Comparison of ENCODE assay signal across 27 cellular contexts in genomic region chr12:76069339-76069738, GRCh38. TPM values are rescaled to one million over a fixed set of nuclear protein-coding genes. Genes with fewer than 3 reads are reported as not detected.
DNase-seq lines count a peak whose midpoint lies in the region; ATAC-seq, FAIRE-seq and TF ChIP-seq lines count a peak whose summit lies in the region.
"Had no signal": no experiment of that assay in that cellular context is flagged by ENCODE, and none has a peak within 500 bp of the region (broad histone marks: within the 10 kb centered on the region; RNA-seq: fewer than 3 reads in every experiment).

No MANE protein-coding gene starts in this region.

- H3K36me3 ChIP-seq in PC-9 (ENCODE audit: low read depth) (peaks cover 89% of the 10 kb centered on the region), H1 (ENCODE audit: control insufficient read depth in 2 of 4, insufficient read depth in 4 of 4, low read length in 3 of 4) (peaks cover 0 to 75% (median 20%) of the 10 kb centered on the region in 4 experiments; a peak in 5 of 8 replicates)

- DNase-seq in SIG-M5 treated with dmso at 0.1 percent for 504 hours (lab: John Stamatoyannopoulos, UW; ENCODE audit: unreplicated experiment), result peak; percentile 20
- DNase-seq in SIG-M5 (lab: John Stamatoyannopoulos, UW), result no peak
- no peak for DNase-seq in A549 (ENCODE audit: low read depth in 1 of 2, low spot score in 1 of 2)
- DNase-seq in PC-9, result no peak
- no peak for DNase-seq in H1 (ENCODE audit: low read depth in 1 of 2, low spot score in 2 of 2)
- no peak for DNase-seq in cerebellar nuclear complex (lab: John Stamatoyannopoulos, UW)
- no peak for DNase-seq in HCEC 1CT
- DNase-seq: 8988T; activated CD4-positive, alpha-beta T cell treated with anti-CD3 and anti-CD28 coated beads, Interleukin-2, amount 10 ng/mL, durations not matched to agents 7 days and 5 days; activated CD8-positive, alpha-beta memory T cell treated with anti-CD3 and anti-CD28 coated beads, Interleukin-2, amount 50 U/mL, for 4 hours; activated effector memory CD4-positive, alpha-beta T cell treated with anti-CD3 and anti-CD28 coated beads, Interleukin-2, amount 50 U/mL, for 16 hours; brain microvascular endothelial cell; DMS153; left ventricle myocardium superior; naive B cell; NCI-H1092 treated with DMSO at 0.1 percent for 48 hours; NCI-H187 treated with DMSO at 0.1 percent for 48 hours; NCI-H2171 treated with DMSO at 0.1 percent for 48 hours; NCI-H510A treated with DMSO at 0.1 percent for 48 hours; occipital lobe; Peyer's patch; SJCRH30; T-cell had no signal

- intact Hi-C loops in PC-9 (cut with micrococcal nuclease; ENCODE audit: unreplicated experiment), result no loop called here

- no peaks in the 10 kb centered on the region for H3K9me2 ChIP-seq in PC-9 (ENCODE audit: insufficient read depth)

- H2BK15ac ChIP-seq in H1 (ENCODE audit: low read length), result no peak overlapping the region

- H3K23me2 ChIP-seq in H1 (ENCODE audit: low read depth, low read length), result no peaks in the 10 kb centered on the region

- H3K79me1 ChIP-seq in H1 (ENCODE audit: low read depth, low read length), result no peaks in the 10 kb centered on the region

- POLR2A ChIA-PET in A549 (lab: Yijun Ruan, JAX), result interaction anchor here (0.6 to 1.1 kb wide), 2 partner anchors 18 to 92 kb away, joined by 4 to 6 read pairs; no protein-coding TSS in a partner anchor
- POLR2A ChIA-PET in PC-9 (lab: Charles Lee; ENCODE audit: unreplicated experiment), result no interaction called here
- POLR2A ChIA-PET in H1 (lab: Charles Lee; ENCODE audit: partially characterized antibody), result interaction anchor here (1.1 to 4.4 kb wide), 3 partner anchors 10 to 25 kb away, joined by 4 to 30 read pairs (median 6); partner anchors contain the start of gene NAP1L1

- H3F3A ChIP-seq in PC-9 (ENCODE audit: insufficient read depth, low read depth), result peaks cover 53% of the 10 kb centered on the region

- no peak overlapping the region for H3K4me2 ChIP-seq in A549
- no peak overlapping the region for H3K4me2 ChIP-seq in PC-9
- no peak overlapping the region for H3K4me2 ChIP-seq in H1 (ENCODE audit: insufficient read depth in 1 of 2, low read depth in 2 of 2, low read length in 2 of 2)

- no peak overlapping the region for H4K5ac ChIP-seq in H1 (ENCODE audit: insufficient read length, low read depth, low read length)

- H2AK5ac ChIP-seq in H1 (ENCODE audit: low read depth, low read length), result no peak overlapping the region

- TF ChIP-seq POLR2A in A549 (IDR thresholded peaks at IDR 0.05; ENCODE audit: low read length) (no peak), H1 (IDR thresholded peaks at IDR 0.05; ENCODE audit: control extremely low read depth in 1 of 2, low read depth in 2 of 2, low read length in 2 of 2) (no peak)

- TF ChIP-seq CTCF in A549 (IDR thresholded peaks at IDR 0.05), result no peak
- no peak for TF ChIP-seq CTCF in PC-9 (conservative IDR thresholded peaks at IDR 0.05)
- no peak for TF ChIP-seq CTCF in H1 (IDR thresholded peaks at IDR 0.05; ENCODE audit: control extremely low read depth in 1 of 3, insufficient read depth in 1 of 3, low read depth in 1 of 3, low read length in 3 of 3)

- ATAC-seq in A549, result peak; percentile 31 to 32; a peak in 5 of 6 replicates
- no peak for ATAC-seq in HG03460 (IDR thresholded peaks at IDR 0.05; ENCODE audit: unreplicated experiment)
- ATAC-seq: left ventricle myocardium superior had no signal

- no peak overlapping the region for H2AFZ ChIP-seq in PC-9
- H2AFZ ChIP-seq in H1 (ENCODE audit: low read length), result no peak overlapping the region

- H3K56ac ChIP-seq in H1 (replicated peaks; ENCODE audit: insufficient read length, low read depth, low read length), result no peak overlapping the region

- no peak overlapping the region for H4K8ac ChIP-seq in H1 (ENCODE audit: extremely low read depth, insufficient read depth, low read length)

- TF ChIP-seq EP300 in A549 (IDR thresholded peaks at IDR 0.05) (no peak), H1 (IDR thresholded peaks at IDR 0.05; ENCODE audit: borderline replicate concordance in 1 of 2, low read depth in 2 of 2, low read length in 2 of 2) (no peak)

- no peak overlapping the region for H2BK20ac ChIP-seq in H1 (ENCODE audit: low read length)

- no peak overlapping the region for H2BK12ac ChIP-seq in H1 (ENCODE audit: low read depth, low read length)

- H3K9me3 ChIP-seq in A549 (peaks cover 14% of the 10 kb centered on the region), PC-9 (ENCODE audit: insufficient read depth, low read depth) (peaks cover 7% of the 10 kb centered on the region), H1 (ENCODE audit: insufficient read depth in 2 of 2, low read depth in 1 of 2, low read length in 1 of 2) (no peaks in the 10 kb centered on the region)
- H3K9me3 ChIP-seq: SJCRH30 had no signal

- H3K27me3 ChIP-seq in PC-9 (ENCODE audit: insufficient read depth, low read depth), result no peaks in the 10 kb centered on the region
- H3K27me3 ChIP-seq in H1 (replicated peaks in 1 of 4; ENCODE audit: control insufficient read depth in 3 of 4, extremely low read depth in 1 of 4, insufficient read depth in 3 of 4, low read length in 3 of 4), result no peaks in the 10 kb centered on the region
- H3K27me3 ChIP-seq: brain microvascular endothelial cell, Peyer's patch, SJCRH30, tibial nerve had no signal

- H3K18ac ChIP-seq in H1 (ENCODE audit: extremely low read depth, low read length), result no peak overlapping the region

- no peak overlapping the region for H3K4me3 ChIP-seq in A549
- no peak overlapping the region for H3K4me3 ChIP-seq in PC-9
- no peak overlapping the region for H3K4me3 ChIP-seq in H1 (ENCODE audit: extremely low read depth in 1 of 4, insufficient read depth in 2 of 4, low read depth in 3 of 4, low read length in 4 of 4)
- H3K4me3 ChIP-seq: Peyer's patch, SJCRH30, tibial nerve had no signal

- no peak overlapping the region for H4K91ac ChIP-seq in H1 (replicated peaks; ENCODE audit: insufficient read length, low read length)

- H2BK5ac ChIP-seq in H1 (ENCODE audit: low read depth, low read length), result no peak overlapping the region

- H3K4ac ChIP-seq in H1 (replicated peaks; ENCODE audit: insufficient read length, low read depth, low read length), result no peak overlapping the region

- H4K20me1 ChIP-seq in PC-9 (ENCODE audit: insufficient read depth) (peaks cover 6% of the 10 kb centered on the region), H1 (replicated peaks in 1 of 2; ENCODE audit: control insufficient read depth in 1 of 2, insufficient read depth in 2 of 2, low read length in 2 of 2) (peaks cover 30 to 35% of the 10 kb centered on the region in 2 experiments)

- CTCF ChIA-PET in A549 (lab: Yijun Ruan, JAX), result interaction anchor here (0.6 to 2.0 kb wide), 4 partner anchors 8 to 32 kb away, joined by 3 to 6 read pairs (median 4); no protein-coding TSS in a partner anchor
- CTCF ChIA-PET in PC-9 (lab: Charles Lee), result no interaction called here
- CTCF ChIA-PET in H1 (lab: Charles Lee; ENCODE audit: partially characterized antibody), result interaction anchor here (0.6 to 1.5 kb wide), 4 partner anchors 11 to 45 kb away, joined by 3 to 6 read pairs (median 3); no protein-coding TSS in a partner anchor

- H3K14ac ChIP-seq in H1 (ENCODE audit: insufficient read length), result no peak overlapping the region

- FAIRE-seq in A549 (lab: Jason Lieb, UNC) (no peak), H1 (lab: Jason Lieb, UNC) (no peak)
- FAIRE-seq: GM12892, keratinocyte had no signal

- H3K9ac ChIP-seq in H1 (replicated peaks in 1 of 4; ENCODE audit: extremely low read depth in 1 of 4, low read depth in 3 of 4, low read length in 3 of 4), result no peak overlapping the region

- H2BK120ac ChIP-seq in H1 (replicated peaks; ENCODE audit: low read depth, low read length), result no peak overlapping the region

- peaks cover 51% of the 10 kb centered on the region for H3K4me1 ChIP-seq in A549
- H3K4me1 ChIP-seq in PC-9 (replicated peaks; ENCODE audit: insufficient read depth), result no peaks in the 10 kb centered on the region
- H3K4me1 ChIP-seq in H1 (replicated peaks in 1 of 4; ENCODE audit: control insufficient read depth in 3 of 4, insufficient read depth in 4 of 4, low read length in 3 of 4), result peaks cover 0 to 9% (median 3%) of the 10 kb centered on the region in 4 experiments; a peak in 4 of 7 replicates
- H3K4me1 ChIP-seq: Peyer's patch, SJCRH30 had no signal

- no TSS peak for BruUV-seq in PC-9 (replicated peaks; lab: Mats Ljungman, UMichigan)

- H3K27ac ChIP-seq in A549, result no peak overlapping the region
- peak overlapping the region; percentile 14; the same call in 1 of the 2 replicates for H3K27ac ChIP-seq in PC-9
- no peak overlapping the region for H3K27ac ChIP-seq in H1 (ENCODE audit: low read depth, low read length)
- H3K27ac ChIP-seq: brain microvascular endothelial cell, Peyer's patch, SJCRH30, tibial nerve had no signal

- H3K79me2 ChIP-seq in PC-9 (ENCODE audit: low read depth) (peaks cover 98% of the 10 kb centered on the region), H1 (ENCODE audit: control insufficient read depth in 1 of 2, insufficient read depth in 2 of 2, low read length in 2 of 2) (peaks cover 22 to 100% of the 10 kb centered on the region in 2 experiments; a peak in 3 of 4 replicates)

- no peak for TF ChIP-seq RAD21 in A549 (conservative IDR thresholded peaks at IDR 0.05 in 1 of 2, IDR thresholded peaks at IDR 0.05 in 1 of 2)
- no peak for TF ChIP-seq RAD21 in H1 (IDR thresholded peaks at IDR 0.05 in 1 of 2, conservative IDR thresholded peaks at IDR 0.05 in 1 of 2; ENCODE audit: low read depth in 2 of 2, low read length in 2 of 2)

- no peak overlapping the region for H3K23ac ChIP-seq in H1 (ENCODE audit: insufficient read length)

RNA-seq across cellular contexts. Expression of gene NAP1L1, which starts 15.1 kb away (rescaled TPM):
- 640 and 943 TPM in 2 replicates for polyA plus RNA-seq in A549 (2011; rRNA removed)
- 191 and 238 TPM in 2 replicates for polyA plus RNA-seq in A549 (2012; cell fraction: cytosol; rRNA removed)
- polyA plus RNA-seq in A549 (2012; cell fraction: nucleus; rRNA removed), result 109 and 153 TPM in 2 replicates
- polyA plus RNA-seq in A549 (2017; fragmentation: RNase III; extraction: RNeasy Plus Mini Kit Qiagen cat#74134 plus additional on column Dnase treatment), result 695 to 725 TPM (median 709 TPM) in 3 replicates
- polyA minus RNA-seq in A549 (2011; rRNA and poly(A)+ RNA removed), result 135 and 141 TPM in 2 replicates
- 466 and 587 TPM in 2 replicates for total RNA-seq in PC-9 (2021)
- 1,114 and 1,159 TPM in 2 replicates for total RNA-seq in H1 (2021; fragmentation: NEBNext Ultra II Directional; extraction: Animal tissue kit (Norgen Biotek cat#: 25700))
- polyA plus RNA-seq in H1 (2011; rRNA removed), result 145 and 202 TPM in 2 replicates
- polyA plus RNA-seq in H1 (2011; cell fraction: cytosol; rRNA removed), result 348 TPM
- 296 TPM for polyA plus RNA-seq in H1 (2011; cell fraction: nucleus; rRNA removed)
- polyA plus RNA-seq in H1 (2012, experiment 1 of 2), result 563 to 1,179 TPM (median 624 TPM) in 4 replicates
- 101 TPM for polyA plus RNA-seq in H1 (2012, experiment 2 of 2)
- polyA plus RNA-seq in H1 (2013, experiment 1 of 2), result 1,709 TPM
- polyA plus RNA-seq in H1 (2013, experiment 2 of 2), result 1,591 TPM
- 124 and 173 TPM in 2 replicates for polyA minus RNA-seq in H1 (2011; rRNA and poly(A)+ RNA removed)
- 294 TPM for polyA minus RNA-seq in H1 (2011; cell fraction: cytosol; rRNA and poly(A)+ RNA removed)
- polyA minus RNA-seq in H1 (2011; cell fraction: nucleus; rRNA and poly(A)+ RNA removed), result 600 TPM

RNA-seq across cellular contexts. Expression of gene PHLDA1, which starts 37.8 kb away (rescaled TPM):
- polyA plus RNA-seq in A549 (2011; rRNA removed), result 54.1 and 71.6 TPM in 2 replicates
- polyA plus RNA-seq in A549 (2012; cell fraction: cytosol; rRNA removed), result 34.1 and 42.4 TPM in 2 replicates
- polyA plus RNA-seq in A549 (2012; cell fraction: nucleus; rRNA removed), result 42.2 and 45.0 TPM in 2 replicates
- 32.7 to 43.1 TPM (median 39.3 TPM) in 3 replicates for polyA plus RNA-seq in A549 (2017; fragmentation: RNase III; extraction: RNeasy Plus Mini Kit Qiagen cat#74134 plus additional on column Dnase treatment)
- polyA minus RNA-seq in A549 (2011; rRNA and poly(A)+ RNA removed), result 44.3 and 53.0 TPM in 2 replicates
- 29.1 and 38.3 TPM in 2 replicates for total RNA-seq in PC-9 (2021)
- 19.4 and 19.8 TPM in 2 replicates for total RNA-seq in H1 (2021; fragmentation: NEBNext Ultra II Directional; extraction: Animal tissue kit (Norgen Biotek cat#: 25700))
- 18.6 and 18.9 TPM in 2 replicates for polyA plus RNA-seq in H1 (2011; rRNA removed)
- 14.4 TPM for polyA plus RNA-seq in H1 (2011; cell fraction: cytosol; rRNA removed)
- 8.7 TPM for polyA plus RNA-seq in H1 (2011; cell fraction: nucleus; rRNA removed)
- 14.0 to 17.3 TPM (median 16.6 TPM) in 4 replicates for polyA plus RNA-seq in H1 (2012, experiment 1 of 2)
- 8.5 TPM for polyA plus RNA-seq in H1 (2012, experiment 2 of 2)
- 13.1 TPM for polyA plus RNA-seq in H1 (2013, experiment 1 of 2)
- 13.4 TPM for polyA plus RNA-seq in H1 (2013, experiment 2 of 2)
- 10.9 and 13.3 TPM in 2 replicates for polyA minus RNA-seq in H1 (2011; rRNA and poly(A)+ RNA removed)
- 27.4 TPM for polyA minus RNA-seq in H1 (2011; cell fraction: cytosol; rRNA and poly(A)+ RNA removed)
- 19.7 TPM for polyA minus RNA-seq in H1 (2011; cell fraction: nucleus; rRNA and poly(A)+ RNA removed)
